Comparison of ENCODE assay signal across 9 cellular contexts in the genomic region with DNA sequence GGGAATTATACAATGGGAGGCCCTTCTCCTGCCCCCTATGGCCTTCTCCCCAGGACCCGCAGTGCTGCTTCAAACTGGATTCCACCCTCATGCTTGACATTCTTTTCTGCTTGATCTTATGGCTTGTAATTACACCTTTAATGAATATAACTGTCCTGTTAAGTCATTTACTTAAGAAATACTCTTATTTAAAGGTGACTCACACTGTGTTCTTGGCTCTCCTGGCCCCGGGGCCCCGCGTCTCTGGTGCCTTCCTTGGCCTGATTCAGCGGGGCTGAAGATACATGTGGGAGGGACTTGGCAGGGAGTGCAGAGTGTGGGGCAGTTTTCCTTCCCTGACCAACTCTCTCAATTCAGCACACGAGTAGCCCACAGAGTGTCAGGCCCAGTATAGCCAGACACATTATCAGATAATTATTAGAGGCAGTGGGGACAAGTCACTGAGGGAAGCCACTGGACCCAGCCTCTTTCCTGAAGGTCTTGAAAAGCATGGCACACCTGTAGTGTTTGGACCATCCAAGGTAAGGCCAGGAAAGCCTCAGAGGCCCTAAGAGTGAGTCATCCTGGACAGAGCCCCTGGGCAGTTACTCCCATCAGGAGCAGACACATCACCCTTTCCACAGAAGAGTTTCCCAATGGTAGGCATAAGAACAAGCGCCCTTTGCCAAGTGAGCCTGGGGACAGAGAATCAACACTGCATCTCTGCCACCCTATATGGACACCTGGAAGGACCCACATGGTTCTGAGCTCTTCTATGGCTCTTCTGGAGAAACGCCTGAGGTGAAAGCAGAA.
DNase-seq lines count a peak whose midpoint lies in the region; ATAC-seq and TF ChIP-seq lines count a peak whose summit lies in the region.
"Had no signal": no experiment of that assay in that cellular context is flagged by ENCODE, and none has a peak within 500 bp of the region (broad histone marks: within the 10 kb centered on the region; RNA-seq: fewer than 3 reads in every experiment).

No MANE protein-coding gene starts in this region.

- H3K4me3 ChIP-seq in GM23248 (peak overlapping the region; percentile 10; the same call in 1 of the 2 replicates), foreskin fibroblast (ENCODE audit: low read depth in 1 of 2, low read length in 2 of 2) (no peak overlapping the region), skeletal muscle cell (ENCODE audit: low read depth, low read length) (no peak overlapping the region), suprapubic skin (no peak overlapping the region)

- H3K4me1 ChIP-seq in GM23248 (ENCODE audit: insufficient read depth) (peaks cover 19% of the 10 kb centered on the region), suprapubic skin (no peaks in the 10 kb centered on the region)

- no peaks in the 10 kb centered on the region for H3K36me3 ChIP-seq in GM23248 (ENCODE audit: low read depth)
- H3K36me3 ChIP-seq in suprapubic skin = no peaks in the 10 kb centered on the region

- ATAC-seq in SK-N-SH treated with all-trans-retinoic acid at 6 μM for 48 hours (peak; percentile 93), GM19035 (IDR thresholded peaks at IDR 0.05; ENCODE audit: unreplicated experiment) (no peak)

- DNase-seq in GM23248 (peak; percentile 96), foreskin fibroblast (peak; percentile 82 to 83), skeletal muscle cell (ENCODE audit: low read depth) (peak; percentile 74), NCI-H187 (lab: John Stamatoyannopoulos, UW) (no peak), NCI-H2196 (lab: John Stamatoyannopoulos, UW; ENCODE audit: unreplicated experiment) (no peak), suprapubic skin (ENCODE audit: low spot score in 2 of 2) (no peak)

- H4K20me1 ChIP-seq in GM23248 (ENCODE audit: insufficient read depth) = no peaks in the 10 kb centered on the region

- H3K9me2 ChIP-seq in GM23248 (ENCODE audit: insufficient read depth) = no peaks in the 10 kb centered on the region

- peaks cover 8% of the 10 kb centered on the region for H3F3A ChIP-seq in GM23248 (ENCODE audit: insufficient read depth)

- WGBS in GM23248 (ENCODE audit: low coverage in 1 of 2, low lambda C conversion rate in 2 of 2, missing lambda C conversion rate in 2 of 2), 2 experiments = 24 to 25% methylated on average over 8 of the region's 8 CpGs
- WGBS in suprapubic skin = 69% methylated on average over 8 of the region's 8 CpGs

- no peaks in the 10 kb centered on the region for H3K9me3 ChIP-seq in GM23248 (ENCODE audit: low read depth)
- no peaks in the 10 kb centered on the region for H3K9me3 ChIP-seq in suprapubic skin

- in situ Hi-C loops in GM23248 (cut with MboI) = no loop called here

- no peak for TF ChIP-seq CTCF in foreskin fibroblast (IDR thresholded peaks at IDR 0.05; ENCODE audit: low read depth, low read length)
- TF ChIP-seq CTCF in suprapubic skin (IDR thresholded peaks at IDR 0.05) = no peak

- H3K4me2 ChIP-seq in GM23248 (ENCODE audit: unreplicated experiment) = peak overlapping the region; percentile 29

- H3K9ac ChIP-seq in GM23248 = no peak overlapping the region

- no peak for TF ChIP-seq POLR2A in suprapubic skin (IDR thresholded peaks at IDR 0.05)

- TF ChIP-seq EP300 in suprapubic skin (IDR thresholded peaks at IDR 0.05) = no peak

- H2AFZ ChIP-seq in GM23248 = no peak overlapping the region

- peak overlapping the region; percentile 51 for H3K27ac ChIP-seq in GM23248
- no peak overlapping the region for H3K27ac ChIP-seq in suprapubic skin
- H3K27ac ChIP-seq: HL-60 had no signal

- no peaks in the 10 kb centered on the region for H3K79me2 ChIP-seq in GM23248 (ENCODE audit: insufficient read depth)

- H3K27me3 ChIP-seq in GM23248 (replicated peaks; ENCODE audit: insufficient read depth) (no peaks in the 10 kb centered on the region), suprapubic skin (no peaks in the 10 kb centered on the region)

TF ChIP-seq in SK-N-SH treated with all-trans-retinoic acid at 6 μM for 48 hours, 23 proteins besides CTCF, POLR2A, EP300 and RAD21:
- 0 out of 2 replicates have a peak, but pooled peaks have one; percentile 47 for TF ChIP-seq PATZ1 (CRISPR knock-in tag; IDR thresholded peaks at IDR 0.05; ENCODE audit: borderline replicate concordance)
- TF ChIP-seq OSR1 (CRISPR knock-in tag; IDR thresholded peaks at IDR 0.05) = 0 out of 2 replicates have a peak, but pooled peaks have one; percentile 19
- TF ChIP-seq PPARA (CRISPR knock-in tag; IDR thresholded peaks at IDR 0.05; ENCODE audit: borderline replicate concordance) = no peak
TF ChIP-seq in SK-N-SH treated with all-trans-retinoic acid at 6 μM for 48 hours: peak in this region for 2.

Comparison
In these comparisons a context has a peak if more than half of its experiments do, and no peak if none do; other contexts are left out.
1. DNase-seq: peak in GM23248 (single experiment), foreskin fibroblast (2 of 2) and skeletal muscle cell (single experiment); none in NCI-H187 (0 of 2), NCI-H2196 (single experiment) and suprapubic skin (0 of 2).